1 cellular context compared by ENCODE assay signal in the genomic region with DNA sequence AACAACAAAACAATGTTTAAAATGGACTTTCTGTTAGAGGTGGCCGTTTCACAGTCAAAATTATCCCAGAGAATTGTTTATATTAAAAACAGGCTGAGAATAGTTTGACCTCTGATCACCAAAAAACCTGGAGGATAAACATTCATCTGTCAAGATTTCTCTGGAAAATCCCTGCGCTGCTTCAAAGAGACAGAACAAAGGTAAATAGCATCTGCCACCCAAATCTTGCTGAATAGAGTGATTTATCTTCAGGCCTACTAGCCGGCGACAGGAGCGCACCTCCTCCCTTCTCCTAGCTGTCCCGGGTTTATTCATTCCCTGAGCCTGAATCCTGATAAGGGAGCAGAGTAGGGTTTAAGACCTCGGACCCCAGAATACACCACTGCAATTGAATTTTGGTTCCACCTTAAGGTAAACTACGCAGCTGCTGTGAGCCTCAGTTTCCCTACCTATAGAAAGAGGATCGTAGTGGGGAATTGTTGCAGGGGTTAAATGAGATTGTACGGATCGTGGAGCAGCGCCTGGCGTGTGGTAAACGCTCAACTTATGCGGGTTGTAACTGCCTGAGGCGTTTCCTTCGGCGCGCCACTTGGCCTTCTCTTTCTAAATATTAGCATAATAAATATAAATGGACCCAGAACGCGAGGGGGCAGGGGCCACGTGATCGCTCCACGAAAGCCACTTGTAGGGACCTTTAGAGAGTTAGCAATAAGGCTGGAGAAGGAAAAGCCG.
TF ChIP-seq lines count a peak whose summit lies in the region.

No MANE protein-coding gene starts in this region.

TF ChIP-seq in SK-N-SH, 30 proteins besides CTCF, POLR2A, EP300 and RAD21 (continued from another document):
- TF ChIP-seq, protein P1, sequence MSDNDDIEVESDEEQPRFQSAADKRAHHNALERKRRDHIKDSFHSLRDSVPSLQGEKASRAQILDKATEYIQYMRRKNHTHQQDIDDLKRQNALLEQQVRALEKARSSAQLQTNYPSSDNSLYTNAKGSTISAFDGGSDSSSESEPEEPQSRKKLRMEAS (IDR thresholded peaks at IDR 0.05; ENCODE audit: low read depth), result peak; percentile 73; the same call in 1 of the 2 replicates
- TF ChIP-seq, protein P2, sequence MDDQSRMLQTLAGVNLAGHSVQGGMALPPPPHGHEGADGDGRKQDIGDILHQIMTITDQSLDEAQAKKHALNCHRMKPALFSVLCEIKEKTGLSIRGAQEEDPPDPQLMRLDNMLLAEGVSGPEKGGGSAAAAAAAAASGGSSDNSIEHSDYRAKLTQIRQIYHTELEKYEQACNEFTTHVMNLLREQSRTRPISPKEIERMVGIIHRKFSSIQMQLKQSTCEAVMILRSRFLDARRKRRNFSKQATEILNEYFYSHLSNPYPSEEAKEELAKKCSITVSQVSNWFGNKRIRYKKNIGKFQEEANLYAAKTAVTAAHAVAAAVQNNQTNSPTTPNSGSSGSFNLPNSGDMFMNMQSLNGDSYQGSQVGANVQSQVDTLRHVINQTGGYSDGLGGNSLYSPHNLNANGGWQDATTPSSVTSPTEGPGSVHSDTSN (IDR thresholded peaks at IDR 0.05), result 0 out of 2 replicates have a peak, but pooled peaks have one; percentile 41
- no peak for TF ChIP-seq YY1 (IDR thresholded peaks at IDR 0.05; ENCODE audit: low read depth)
- no peak for TF ChIP-seq FOXJ3 (CRISPR knock-in tag; IDR thresholded peaks at IDR 0.05)
- no peak for TF ChIP-seq RXRA (IDR thresholded peaks at IDR 0.05; ENCODE audit: borderline replicate concordance, low read depth)
- TF ChIP-seq GATA2 (CRISPR knock-in tag; IDR thresholded peaks at IDR 0.05), result no peak
- TF ChIP-seq, protein P3, sequence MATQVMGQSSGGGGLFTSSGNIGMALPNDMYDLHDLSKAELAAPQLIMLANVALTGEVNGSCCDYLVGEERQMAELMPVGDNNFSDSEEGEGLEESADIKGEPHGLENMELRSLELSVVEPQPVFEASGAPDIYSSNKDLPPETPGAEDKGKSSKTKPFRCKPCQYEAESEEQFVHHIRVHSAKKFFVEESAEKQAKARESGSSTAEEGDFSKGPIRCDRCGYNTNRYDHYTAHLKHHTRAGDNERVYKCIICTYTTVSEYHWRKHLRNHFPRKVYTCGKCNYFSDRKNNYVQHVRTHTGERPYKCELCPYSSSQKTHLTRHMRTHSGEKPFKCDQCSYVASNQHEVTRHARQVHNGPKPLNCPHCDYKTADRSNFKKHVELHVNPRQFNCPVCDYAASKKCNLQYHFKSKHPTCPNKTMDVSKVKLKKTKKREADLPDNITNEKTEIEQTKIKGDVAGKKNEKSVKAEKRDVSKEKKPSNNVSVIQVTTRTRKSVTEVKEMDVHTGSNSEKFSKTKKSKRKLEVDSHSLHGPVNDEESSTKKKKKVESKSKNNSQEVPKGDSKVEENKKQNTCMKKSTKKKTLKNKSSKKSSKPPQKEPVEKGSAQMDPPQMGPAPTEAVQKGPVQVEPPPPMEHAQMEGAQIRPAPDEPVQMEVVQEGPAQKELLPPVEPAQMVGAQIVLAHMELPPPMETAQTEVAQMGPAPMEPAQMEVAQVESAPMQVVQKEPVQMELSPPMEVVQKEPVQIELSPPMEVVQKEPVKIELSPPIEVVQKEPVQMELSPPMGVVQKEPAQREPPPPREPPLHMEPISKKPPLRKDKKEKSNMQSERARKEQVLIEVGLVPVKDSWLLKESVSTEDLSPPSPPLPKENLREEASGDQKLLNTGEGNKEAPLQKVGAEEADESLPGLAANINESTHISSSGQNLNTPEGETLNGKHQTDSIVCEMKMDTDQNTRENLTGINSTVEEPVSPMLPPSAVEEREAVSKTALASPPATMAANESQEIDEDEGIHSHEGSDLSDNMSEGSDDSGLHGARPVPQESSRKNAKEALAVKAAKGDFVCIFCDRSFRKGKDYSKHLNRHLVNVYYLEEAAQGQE (IDR thresholded peaks at IDR 0.05; ENCODE audit: low read depth, low read length), result no peak
- no peak for TF ChIP-seq RFX5 (IDR thresholded peaks at IDR 0.05; ENCODE audit: low read length)
- no peak for TF ChIP-seq ELF1 (IDR thresholded peaks at IDR 0.05)
- no peak for TF ChIP-seq TEAD4 (IDR thresholded peaks at IDR 0.05; ENCODE audit: borderline replicate concordance, insufficient read depth)
- no peak for TF ChIP-seq SMC3 (IDR thresholded peaks at IDR 0.05; ENCODE audit: low read depth, low read length)
- no peak for TF ChIP-seq JUND (IDR thresholded peaks at IDR 0.05)
- no peak for TF ChIP-seq TAF1 (IDR thresholded peaks at IDR 0.05; ENCODE audit: borderline replicate concordance, low read depth, low read length)
- TF ChIP-seq, protein P4, sequence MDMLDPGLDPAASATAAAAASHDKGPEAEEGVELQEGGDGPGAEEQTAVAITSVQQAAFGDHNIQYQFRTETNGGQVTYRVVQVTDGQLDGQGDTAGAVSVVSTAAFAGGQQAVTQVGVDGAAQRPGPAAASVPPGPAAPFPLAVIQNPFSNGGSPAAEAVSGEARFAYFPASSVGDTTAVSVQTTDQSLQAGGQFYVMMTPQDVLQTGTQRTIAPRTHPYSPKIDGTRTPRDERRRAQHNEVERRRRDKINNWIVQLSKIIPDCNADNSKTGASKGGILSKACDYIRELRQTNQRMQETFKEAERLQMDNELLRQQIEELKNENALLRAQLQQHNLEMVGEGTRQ (IDR thresholded peaks at IDR 0.05; ENCODE audit: borderline replicate concordance, low read depth, low read length), result peak; percentile 40; the same call in 1 of the 2 replicates
- TF ChIP-seq POLR2AphosphoS5 (IDR thresholded peaks at IDR 0.05; ENCODE audit: low read depth, low read length), result peak; percentile 1; the same call in 1 of the 2 replicates
- TF ChIP-seq CHD2 (IDR thresholded peaks at IDR 0.05; ENCODE audit: low read length, partially characterized antibody), result no peak
- TF ChIP-seq, protein P5, sequence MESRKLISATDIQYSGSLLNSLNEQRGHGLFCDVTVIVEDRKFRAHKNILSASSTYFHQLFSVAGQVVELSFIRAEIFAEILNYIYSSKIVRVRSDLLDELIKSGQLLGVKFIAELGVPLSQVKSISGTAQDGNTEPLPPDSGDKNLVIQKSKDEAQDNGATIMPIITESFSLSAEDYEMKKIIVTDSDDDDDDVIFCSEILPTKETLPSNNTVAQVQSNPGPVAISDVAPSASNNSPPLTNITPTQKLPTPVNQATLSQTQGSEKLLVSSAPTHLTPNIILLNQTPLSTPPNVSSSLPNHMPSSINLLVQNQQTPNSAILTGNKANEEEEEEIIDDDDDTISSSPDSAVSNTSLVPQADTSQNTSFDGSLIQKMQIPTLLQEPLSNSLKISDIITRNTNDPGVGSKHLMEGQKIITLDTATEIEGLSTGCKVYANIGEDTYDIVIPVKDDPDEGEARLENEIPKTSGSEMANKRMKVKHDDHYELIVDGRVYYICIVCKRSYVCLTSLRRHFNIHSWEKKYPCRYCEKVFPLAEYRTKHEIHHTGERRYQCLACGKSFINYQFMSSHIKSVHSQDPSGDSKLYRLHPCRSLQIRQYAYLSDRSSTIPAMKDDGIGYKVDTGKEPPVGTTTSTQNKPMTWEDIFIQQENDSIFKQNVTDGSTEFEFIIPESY (IDR thresholded peaks at IDR 0.05; ENCODE audit: borderline replicate concordance, low read depth), result no peak
- TF ChIP-seq MEF2A (IDR thresholded peaks at IDR 0.05; ENCODE audit: borderline replicate concordance, low read depth), result no peak
- TF ChIP-seq NRF1 (IDR thresholded peaks at IDR 0.05; ENCODE audit: low read depth, low read length), result no peak
- no peak for TF ChIP-seq NFIC (IDR thresholded peaks at IDR 0.05; ENCODE audit: borderline replicate concordance)
